7 cellular contexts compared by ENCODE assay signal in genomic region chr12:40921563-40922163, GRCh38.
DNase-seq lines count a peak whose midpoint lies in the region; TF ChIP-seq lines count a peak whose summit lies in the region.

No MANE protein-coding gene starts in this region.

- no peaks in the 10 kb centered on the region for H3K9me3 ChIP-seq in MM.1S (replicated peaks; ENCODE audit: insufficient read depth, low read length)
- H3K9me3 ChIP-seq in effector memory CD4-positive, alpha-beta T cell (ENCODE audit: control insufficient read depth, low read length): no peaks in the 10 kb centered on the region

- H3K4me3 ChIP-seq in GM12865 (ENCODE audit: low read depth, low read length) (no peak overlapping the region), MM.1S (ENCODE audit: low read length) (no peak overlapping the region)
- H3K4me3 ChIP-seq in effector memory CD4-positive, alpha-beta T cell (ENCODE audit: insufficient read depth, low read depth, low read length, poor library complexity, severe bottlenecking): no peak overlapping the region

- no peak overlapping the region for H3K27ac Mint-ChIP-seq in nephron progenitor cell

- no peaks in the 10 kb centered on the region for H3K9me3 Mint-ChIP-seq in nephron progenitor cell

- H3K4me1 ChIP-seq in MM.1S (ENCODE audit: low read length): no peaks in the 10 kb centered on the region; the same call in 1 of the 2 replicates
- H3K4me1 ChIP-seq in effector memory CD4-positive, alpha-beta T cell (ENCODE audit: control insufficient read depth, insufficient read depth, low read length, poor library complexity, severe bottlenecking): no peaks in the 10 kb centered on the region

- no peaks in the 10 kb centered on the region for H3F3A ChIP-seq in MM.1S (ENCODE audit: insufficient read depth, low read length)

- no peak overlapping the region for H3K9ac ChIP-seq in MM.1S (ENCODE audit: low read length)

- H3K27ac ChIP-seq in MM.1S (ENCODE audit: low read length): no peak overlapping the region
- no peak overlapping the region for H3K27ac ChIP-seq in effector memory CD4-positive, alpha-beta T cell (ENCODE audit: insufficient read depth, low read length, poor library complexity, severe bottlenecking)

- no peaks in the 10 kb centered on the region for H3K9me2 ChIP-seq in MM.1S (replicated peaks; ENCODE audit: insufficient read depth, low read length)

- H3K4me1 Mint-ChIP-seq in nephron progenitor cell: no peaks in the 10 kb centered on the region

- H3K4me2 ChIP-seq in MM.1S (ENCODE audit: low read depth, low read length): no peak overlapping the region

- no peak overlapping the region for H3K4me3 Mint-ChIP-seq in nephron progenitor cell

- H3K36me3 ChIP-seq in MM.1S (replicated peaks; ENCODE audit: insufficient read depth, low read length): no peaks in the 10 kb centered on the region
- no peaks in the 10 kb centered on the region for H3K36me3 ChIP-seq in effector memory CD4-positive, alpha-beta T cell (ENCODE audit: control insufficient read depth, insufficient read depth, low read length)

- no peaks in the 10 kb centered on the region for H4K20me1 ChIP-seq in MM.1S (ENCODE audit: insufficient read depth, low read length)

- DNase-seq in GM12865 (ENCODE audit: low read depth) (peak; percentile 17), MM.1S (peak; percentile 48), cerebellum (ENCODE audit: low spot score) (peak; percentile 18), nephron progenitor cell (no peak), amygdala (lab: John Stamatoyannopoulos, UW) (no peak)
- DNase-seq in activated T-cell treated with anti-CD3 and anti-CD28 coated beads, Interleukin-2, amount 50 U/mL, for 48 hours: no peak
- no peak for DNase-seq in effector memory CD4-positive, alpha-beta T cell

- no peaks in the 10 kb centered on the region for H3K27me3 Mint-ChIP-seq in nephron progenitor cell (ENCODE audit: low read depth, poor library complexity)

- TF ChIP-seq CTCF in GM12865 (IDR thresholded peaks at IDR 0.05; ENCODE audit: insufficient read depth, low read depth, low read length, missing control alignments) (peak; percentile 39), MM.1S (IDR thresholded peaks at IDR 0.05; ENCODE audit: low read length) (peak; percentile 68), nephron progenitor cell (IDR thresholded peaks at IDR 0.05) (peak; percentile 77)

- H3K79me2 ChIP-seq in MM.1S (ENCODE audit: low read length): no peaks in the 10 kb centered on the region

- H3K36me3 Mint-ChIP-seq in nephron progenitor cell (ENCODE audit: low read depth): no peaks in the 10 kb centered on the region

- H2AFZ ChIP-seq in MM.1S (ENCODE audit: low read length): no peak overlapping the region

- H3K27me3 ChIP-seq in MM.1S (replicated peaks; ENCODE audit: insufficient read depth, low read length): no peaks in the 10 kb centered on the region
- no peaks in the 10 kb centered on the region for H3K27me3 ChIP-seq in effector memory CD4-positive, alpha-beta T cell (replicated peaks; ENCODE audit: control insufficient read depth, insufficient read depth, low read length, poor library complexity, severe bottlenecking)

Comparison
In these comparisons a context has a peak if more than half of its experiments do, and no peak if none do; other contexts are left out.
1. DNase-seq: peak in GM12865 (single experiment), MM.1S (single experiment) and cerebellum (single experiment); none in nephron progenitor cell (single experiment), activated T-cell treated with anti-CD3 and anti-CD28 coated beads, Interleukin-2, amount 50 U/mL, for 48 hours (0 of 2), amygdala (0 of 56) and effector memory CD4-positive, alpha-beta T cell (0 of 3).
2. Peak in every context shown above with its lines, with median percentiles within 50 percentile points of each other: CTCF ChIP-seq.